9 cellular contexts compared by ENCODE assay signal in genomic region chr9:134396258-134396742, GRCh38.
DNase-seq lines count a peak whose midpoint lies in the region; ATAC-seq and TF ChIP-seq lines count a peak whose summit lies in the region.
"Had no signal": no experiment of that assay in that cellular context is flagged by ENCODE, and none has a peak within 500 bp of the region (broad histone marks: within the 10 kb centered on the region; RNA-seq: fewer than 3 reads in every experiment).

No MANE protein-coding gene starts in this region.

- no peaks in the 10 kb centered on the region for H3K36me3 ChIP-seq in Peyer's patch
- no peaks in the 10 kb centered on the region for H3K36me3 ChIP-seq in tibial artery

- H3K27ac Mint-ChIP-seq in activated naive CD8-positive, alpha-beta T cell treated with anti-CD3 and anti-CD28 coated beads, Interleukin-2, amount 10 ng/mL, durations not matched to agents 7 days and 5 days, result peak overlapping the region; percentile 81

- DNase-seq in Peyer's patch (peak in 2 of 3 donors; percentile 79 to 80), tibial artery (no peak), DMS 273 treated with DMSO at 0.1 percent for 48 hours (lab: John Stamatoyannopoulos, UW) (no peak), foreskin fibroblast (no peak), NCI-H1436 treated with DMSO at 0.1 percent for 48 hours (lab: John Stamatoyannopoulos, UW) (no peak)
- DNase-seq in activated naive CD8-positive, alpha-beta T cell treated with anti-CD3 and anti-CD28 coated beads, Interleukin-2, amount 10 ng/mL, durations not matched to agents 7 days and 5 days, result peak; percentile 67
- DNase-seq in stimulated activated CD4-positive, alpha-beta T cell treated with anti-CD3 and anti-CD28 coated beads, Interleukin-4, amount 100 ng/mL, for 24 hours, result peak; percentile 35

- H3K27ac ChIP-seq in Peyer's patch (peak overlapping the region in 1 of 4 donors; percentile 65), tibial artery (peak overlapping the region in 1 of 2 donors; percentile 31)
- H3K27ac ChIP-seq: epithelial cell of prostate had no signal

- H3K27me3 Mint-ChIP-seq in activated naive CD8-positive, alpha-beta T cell treated with anti-CD3 and anti-CD28 coated beads, Interleukin-2, amount 10 ng/mL, durations not matched to agents 7 days and 5 days, result peaks cover 6% of the 10 kb centered on the region

- H3K27me3 ChIP-seq in Peyer's patch (no peaks in the 10 kb centered on the region), tibial artery (no peaks in the 10 kb centered on the region)

- TF ChIP-seq POLR2A in GM19099 (IDR thresholded peaks at IDR 0.05; ENCODE audit: extremely low read depth, insufficient read length, low read depth) (peak; percentile 49), Peyer's patch (IDR thresholded peaks at IDR 0.05) (no peak)

- peaks cover 3% of the 10 kb centered on the region for H3K9me3 Mint-ChIP-seq in activated naive CD8-positive, alpha-beta T cell treated with anti-CD3 and anti-CD28 coated beads, Interleukin-2, amount 10 ng/mL, durations not matched to agents 7 days and 5 days

- peak overlapping the region; percentile 77 for H3K4me3 Mint-ChIP-seq in activated naive CD8-positive, alpha-beta T cell treated with anti-CD3 and anti-CD28 coated beads, Interleukin-2, amount 10 ng/mL, durations not matched to agents 7 days and 5 days

- H3K36me3 Mint-ChIP-seq in activated naive CD8-positive, alpha-beta T cell treated with anti-CD3 and anti-CD28 coated beads, Interleukin-2, amount 10 ng/mL, durations not matched to agents 7 days and 5 days, result peaks cover 4% of the 10 kb centered on the region

- TF ChIP-seq CTCF in Peyer's patch (IDR thresholded peaks at IDR 0.05) (no peak), tibial artery (IDR thresholded peaks at IDR 0.05) (no peak), foreskin fibroblast (IDR thresholded peaks at IDR 0.05; ENCODE audit: low read depth, low read length) (no peak)

- intact Hi-C loops in tibial artery (cut with DNase I; ENCODE audit: low total_unique reads), result no loop called here

- peaks cover 0 to 4% (median 0%) of the 10 kb centered on the region in 4 donors for H3K9me3 ChIP-seq in Peyer's patch
- peaks cover 0 to 6% (median 0%) of the 10 kb centered on the region in 3 donors for H3K9me3 ChIP-seq in tibial artery

- H3K4me1 Mint-ChIP-seq in activated naive CD8-positive, alpha-beta T cell treated with anti-CD3 and anti-CD28 coated beads, Interleukin-2, amount 10 ng/mL, durations not matched to agents 7 days and 5 days, result peaks cover 42% of the 10 kb centered on the region

- H3K4me1 ChIP-seq in Peyer's patch (peaks cover 0 to 52% (median 37%) of the 10 kb centered on the region in 4 donors), tibial artery (peaks cover 0 to 63% (median 48%) of the 10 kb centered on the region in 4 donors)

- H3K4me3 ChIP-seq in Peyer's patch (peak overlapping the region in 2 of 4 donors; percentile 6 to 35), tibial artery (peak overlapping the region in 1 of 2 donors; percentile 3), foreskin fibroblast (ENCODE audit: low read depth in 1 of 2, low read length in 2 of 2) (no peak overlapping the region)

- POLR2A ChIA-PET in activated naive CD8-positive, alpha-beta T cell treated with anti-CD3 and anti-CD28 coated beads, Interleukin-2, amount 10 ng/mL, durations not matched to agents 7 days and 5 days (lab: Charles Lee), result interaction anchor here (0.6 to 2.0 kb wide), 4 partner anchors 8 to 235 kb away, joined by 3 to 13 read pairs (median 4); no protein-coding TSS in a partner anchor

- ATAC-seq in activated naive CD8-positive, alpha-beta T cell treated with anti-CD3 and anti-CD28 coated beads, Interleukin-2, amount 10 ng/mL, durations not matched to agents 7 days and 5 days (ENCODE audit: low read depth), result peak; percentile 34

Comparison
In these comparisons a context has a peak if more than half of its experiments do, and no peak if none do; other contexts are left out.
1. DNase-seq: peak in Peyer's patch (2 of 3), activated naive CD8-positive, alpha-beta T cell treated with anti-CD3 and anti-CD28 coated beads, Interleukin-2, amount 10 ng/mL, durations not matched to agents 7 days and 5 days (single experiment) and stimulated activated CD4-positive, alpha-beta T cell treated with anti-CD3 and anti-CD28 coated beads, Interleukin-4, amount 100 ng/mL, for 24 hours (single experiment); none in tibial artery (0 of 2), DMS 273 treated with DMSO at 0.1 percent for 48 hours (single experiment), foreskin fibroblast (0 of 2) and NCI-H1436 treated with DMSO at 0.1 percent for 48 hours (single experiment).